Comparison of ENCODE assay signal across 10 cellular contexts in genomic region chr2:101999122-101999789, GRCh38. TPM values are rescaled to one million over a fixed set of nuclear protein-coding genes. Genes with fewer than 3 reads are reported as not detected.
A peak's percentile ranks its signal among the peaks of the same experiment; 100 is the strongest.
DNase-seq lines count a peak whose midpoint lies in the region; ATAC-seq and TF ChIP-seq lines count a peak whose summit lies in the region.
"Had no signal": no experiment of that assay in that cellular context is flagged by ENCODE, and none has a peak within 500 bp of the region (broad histone marks: within the 10 kb centered on the region; RNA-seq: fewer than 3 reads in every experiment).

No MANE protein-coding gene starts in this region.

- H3K27me3 Mint-ChIP-seq in CD14-positive monocyte (ENCODE audit: low read depth in 3 of 3) = peaks cover 2% of the 10 kb centered on the region in 3 donors
- H3K27me3 Mint-ChIP-seq in T-helper 2 cell treated with Interferon-gamma antibody and Interleukin-4, amounts not matched to agents 5 μg/mL and 100 μg/mL, for 36 hours (ENCODE audit: low read depth) = peaks cover 3% of the 10 kb centered on the region

- H3K4me3 Mint-ChIP-seq in CD14-positive monocyte = no peak overlapping the region
- H3K4me3 Mint-ChIP-seq in T-helper 2 cell treated with Interferon-gamma antibody and Interleukin-4, amounts not matched to agents 5 μg/mL and 100 μg/mL, for 36 hours = no peak overlapping the region

- peaks cover 9% of the 10 kb centered on the region for H3K4me1 Mint-ChIP-seq in CD14-positive monocyte
- peaks cover 13% of the 10 kb centered on the region for H3K4me1 Mint-ChIP-seq in T-helper 2 cell treated with Interferon-gamma antibody and Interleukin-4, amounts not matched to agents 5 μg/mL and 100 μg/mL, for 36 hours (ENCODE audit: low read depth)

- no peak for TF ChIP-seq CTCF in CD14-positive monocyte (IDR thresholded peaks at IDR 0.05)

- intact Hi-C loops in CD14-positive monocyte (cut with micrococcal nuclease) = no loop called here

- ATAC-seq in GM19372 (IDR thresholded peaks at IDR 0.05; ENCODE audit: low read depth, unreplicated experiment) (peak; percentile 45), GM19328 (IDR thresholded peaks at IDR 0.05; ENCODE audit: unreplicated experiment) (no peak)

- H3K9me3 Mint-ChIP-seq in CD14-positive monocyte = no peaks in the 10 kb centered on the region
- no peaks in the 10 kb centered on the region for H3K9me3 Mint-ChIP-seq in T-helper 2 cell treated with Interferon-gamma antibody and Interleukin-4, amounts not matched to agents 5 μg/mL and 100 μg/mL, for 36 hours

- peak overlapping the region in 1 of 7 donors; percentile 2 for H3K27ac Mint-ChIP-seq in CD14-positive monocyte
- no peak overlapping the region for H3K27ac Mint-ChIP-seq in T-helper 2 cell treated with Interferon-gamma antibody and Interleukin-4, amounts not matched to agents 5 μg/mL and 100 μg/mL, for 36 hours

- H3K36me3 Mint-ChIP-seq in CD14-positive monocyte = peaks cover 0 to 5% of the 10 kb centered on the region in 2 donors
- H3K36me3 Mint-ChIP-seq in T-helper 2 cell treated with Interferon-gamma antibody and Interleukin-4, amounts not matched to agents 5 μg/mL and 100 μg/mL, for 36 hours (ENCODE audit: low read depth) = no peaks in the 10 kb centered on the region

- peak; percentile 4 for DNase-seq in CD14-positive monocyte (ENCODE audit: low spot score)
- peak; percentile 40 for DNase-seq in T-helper 2 cell treated with Interferon-gamma antibody and Interleukin-4, amounts not matched to agents 5 μg/mL and 100 μg/mL, for 36 hours (ENCODE audit: low spot score)
- DNase-seq in kidney glomerular epithelial cell (lab: John Stamatoyannopoulos, UW) = peak; percentile 80
- DNase-seq in NCI-H128 (lab: John Stamatoyannopoulos, UW; ENCODE audit: unreplicated experiment) = no peak
- DNase-seq in NCI-H187 treated with DMSO at 0.1 percent for 48 hours (lab: John Stamatoyannopoulos, UW) = no peak
- DNase-seq in germinal center (ENCODE audit: low spot score) = no peak
- DNase-seq: dermis blood vessel endothelial cell, DND-41 had no signal

RNA-seq across cellular contexts. Expression of gene IL1R2, which starts 7.5 kb away (rescaled TPM):
- polyA plus RNA-seq in CD14-positive monocyte = 10 to 100 TPM in 1 of 2 donors, 1 to 10 TPM in 1; 6.2 to 12.0 TPM

Comparison
In these comparisons a context has a peak if more than half of its experiments do, and no peak if none do; other contexts are left out.
1. DNase-seq: peak in CD14-positive monocyte (single experiment), T-helper 2 cell treated with Interferon-gamma antibody and Interleukin-4, amounts not matched to agents 5 μg/mL and 100 μg/mL, for 36 hours (single experiment) and kidney glomerular epithelial cell (single experiment); none in NCI-H128 (single experiment), NCI-H187 treated with DMSO at 0.1 percent for 48 hours (single experiment) and germinal center (single experiment).